9 cellular contexts compared by ENCODE assay signal in the genomic region with DNA sequence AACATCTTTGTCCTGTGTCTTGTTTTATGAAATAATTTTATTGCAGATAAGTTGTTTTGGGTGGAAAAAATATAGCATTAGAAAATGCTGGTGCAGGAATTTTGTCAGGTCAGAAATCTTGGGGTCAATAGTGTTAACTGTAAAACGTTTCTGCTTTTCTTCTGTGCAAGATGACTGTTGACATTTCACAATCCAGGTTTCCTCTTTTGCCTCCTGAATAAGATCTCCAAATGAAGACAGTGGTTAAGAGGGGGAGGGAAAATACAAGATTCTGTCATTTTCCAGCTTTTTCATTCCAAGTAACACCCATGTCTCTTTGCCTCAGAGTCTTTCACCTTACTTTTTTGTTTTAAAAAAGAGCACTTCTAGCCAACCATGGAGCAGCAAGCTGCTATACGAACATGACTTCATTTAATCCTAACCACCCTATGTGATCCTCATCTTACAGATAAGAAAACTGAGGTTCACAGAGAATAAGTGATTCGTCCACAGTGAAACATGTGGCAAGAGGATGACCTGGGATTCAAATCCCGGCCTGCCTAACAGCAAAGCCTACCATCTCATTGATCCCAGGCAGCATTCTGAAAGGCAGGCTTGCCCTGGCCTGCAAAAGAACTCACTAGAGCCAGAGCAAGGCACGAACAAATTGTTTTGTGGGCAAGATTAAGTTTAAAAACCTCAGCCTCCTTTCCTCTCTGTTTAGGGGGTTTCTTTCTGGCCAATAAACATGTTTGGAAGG. TPM values are rescaled to one million over a fixed set of nuclear protein-coding genes. Genes with fewer than 3 reads are reported as not detected.
DNase-seq lines count a peak whose midpoint lies in the region; TF ChIP-seq lines count a peak whose summit lies in the region.
"Had no signal": no experiment of that assay in that cellular context is flagged by ENCODE, and none has a peak within 500 bp of the region (broad histone marks: within the 10 kb centered on the region; RNA-seq: fewer than 3 reads in every experiment).

No MANE protein-coding gene starts in this region.

- no peaks in the 10 kb centered on the region for H3K27me3 Mint-ChIP-seq in endothelial cell (ENCODE audit: unreplicated experiment)

- TF ChIP-seq POLR2A in NB4 (IDR thresholded peaks at IDR 0.05; ENCODE audit: extremely low read depth, insufficient read length), result no peak

- H3K14ac ChIP-seq in neuronal stem cell (ENCODE audit: low read length), result no peak overlapping the region

- no peak overlapping the region for H2BK5ac ChIP-seq in neuronal stem cell (ENCODE audit: low read length)

- no peak overlapping the region for H3K4me3 Mint-ChIP-seq in endothelial cell (ENCODE audit: unreplicated experiment)

- peak overlapping the region; percentile 81 for H2AFZ ChIP-seq in neuronal stem cell (ENCODE audit: low read length)

- no peaks in the 10 kb centered on the region for H3K79me1 ChIP-seq in neuronal stem cell (ENCODE audit: low read depth, low read length)

- no CpG with 5 or more reads among the region's 5 CpGs for WGBS in neuronal stem cell (ENCODE audit: extremely low coverage in 2 of 2, insufficient read length in 2 of 2, insufficient replicate concordance in 1 of 2), 2 donors

- no peak overlapping the region for H2BK120ac ChIP-seq in neuronal stem cell (ENCODE audit: low read depth, low read length)

- no peaks in the 10 kb centered on the region for H3K36me3 ChIP-seq in neuronal stem cell (replicated peaks in 1 of 2; ENCODE audit: control insufficient read depth in 2 of 2, insufficient read depth in 2 of 2, low read length in 2 of 2)

- H3K4ac ChIP-seq in neuronal stem cell (ENCODE audit: low read length), result no peak overlapping the region

- peak overlapping the region in 55 of 59 donors; percentile 3 to 89 (median 70) for H3K27ac ChIP-seq in dorsolateral prefrontal cortex
- H3K27ac ChIP-seq in neuronal stem cell (replicated peaks; ENCODE audit: low read length), result peak overlapping the region; percentile 5

- peaks cover 2 to 14% of the 10 kb centered on the region in 2 donors for H3K4me1 ChIP-seq in neuronal stem cell (ENCODE audit: control insufficient read depth in 2 of 2, insufficient read depth in 1 of 2, low read depth in 1 of 2, low read length in 2 of 2)

- H4K8ac ChIP-seq in neuronal stem cell (ENCODE audit: low read depth, low read length), result no peak overlapping the region

- H2BK12ac ChIP-seq in neuronal stem cell (ENCODE audit: low read length), result no peak overlapping the region

- H3K4me1 Mint-ChIP-seq in endothelial cell (ENCODE audit: unreplicated experiment), result no peaks in the 10 kb centered on the region

- H4K91ac ChIP-seq in neuronal stem cell (ENCODE audit: low read depth, low read length, poor library complexity), result no peak overlapping the region

- no peak for TF ChIP-seq CTCF in NB4 (IDR thresholded peaks at IDR 0.05; ENCODE audit: low read depth, low read length)
- no peak for TF ChIP-seq CTCF in dorsolateral prefrontal cortex (IDR thresholded peaks at IDR 0.05 in 54 of 56, conservative IDR thresholded peaks at IDR 0.05 in 2 of 56; ENCODE audit: low read depth in 1 of 56, partially characterized antibody in 56 of 56)
- no peak for TF ChIP-seq CTCF in endothelial cell (IDR thresholded peaks at IDR 0.05; ENCODE audit: unreplicated experiment)

- H3K27ac Mint-ChIP-seq in endothelial cell (ENCODE audit: unreplicated experiment), result no peak overlapping the region

- no peaks in the 10 kb centered on the region for H3K9me3 Mint-ChIP-seq in endothelial cell (ENCODE audit: unreplicated experiment)

- H2AK5ac ChIP-seq in neuronal stem cell (ENCODE audit: low read depth, low read length), result no peak overlapping the region

- H3K9me3 ChIP-seq in neuronal stem cell (replicated peaks in 1 of 2; ENCODE audit: control insufficient read depth in 2 of 2, insufficient read depth in 1 of 2, low read depth in 1 of 2, low read length in 2 of 2), result no peaks in the 10 kb centered on the region

- intact Hi-C loops in dorsolateral prefrontal cortex (cut with DNase I), result no loop called here

- no peak overlapping the region for H3K23ac ChIP-seq in neuronal stem cell (ENCODE audit: low read depth, low read length, poor library complexity)

- no peak overlapping the region for H3K4me2 ChIP-seq in neuronal stem cell (ENCODE audit: insufficient read depth, low read length, poor library complexity, severe bottlenecking)

- H3K27me3 ChIP-seq in dorsolateral prefrontal cortex (no peaks in the 10 kb centered on the region), neuronal stem cell (ENCODE audit: control insufficient read depth in 3 of 3, insufficient read depth in 3 of 3, low read depth in 1 of 3, low read length in 3 of 3) (no peaks in the 10 kb centered on the region)

- H3K18ac ChIP-seq in neuronal stem cell (ENCODE audit: low read length), result no peak overlapping the region

- no peaks in the 10 kb centered on the region for H3K36me3 Mint-ChIP-seq in endothelial cell (ENCODE audit: low read depth, unreplicated experiment)

- DNase-seq in GF-D8 (lab: John Stamatoyannopoulos, UW) (peak; percentile 86), NB4 (ENCODE audit: low read depth) (peak; percentile 91), dorsolateral prefrontal cortex (no peak), neuronal stem cell (ENCODE audit: low spot score) (no peak), SHP77 (lab: John Stamatoyannopoulos, UW) (no peak), DMS79 treated with DMSO at 0.1 percent for 48 hours (lab: John Stamatoyannopoulos, UW) (no peak), endothelial cell (ENCODE audit: low spot score) (no peak), NCI-H1417 (lab: John Stamatoyannopoulos, UW) (no peak)
- DNase-seq: SHP77 treated with DMSO at 0.1 percent for 48 hours had no signal

- peak overlapping the region; percentile 98 for H3K4me3 ChIP-seq in NB4 (ENCODE audit: low read depth, low read length)
- H3K4me3 ChIP-seq in dorsolateral prefrontal cortex, result peak overlapping the region in 24 of 59 donors; percentile 0 to 54 (median 22)
- peak overlapping the region in 1 of 2 donors; percentile 4 for H3K4me3 ChIP-seq in neuronal stem cell (ENCODE audit: low read length in 2 of 2)

- no peak overlapping the region for H3K9ac ChIP-seq in neuronal stem cell (ENCODE audit: low read depth, low read length, poor library complexity)

- H2BK15ac ChIP-seq in neuronal stem cell (ENCODE audit: low read length), result no peak overlapping the region

RNA-seq across cellular contexts. Expression of gene PLEK, which starts 3.0 kb away (rescaled TPM):
- total RNA-seq in dorsolateral prefrontal cortex (10 to 100 TPM in 3 of 120 experiments, 1 to 10 TPM in 116, under 1 TPM in 1; 0.60 to 11.5 (median 3.4) TPM), endothelial cell (ENCODE audit: unreplicated experiment) (not detected)
- polyA plus RNA-seq in neuronal stem cell (2013, experiment 1 of 2), result 0.01 TPM
- 0.04 TPM for polyA plus RNA-seq in neuronal stem cell (2013, experiment 2 of 2)

RNA-seq across cellular contexts. Expression of gene CNRIP1, which starts 48.3 kb away (rescaled TPM):
- 100 to 1,000 TPM in 55 of 120 experiments, 10 to 100 TPM in 65; 48.6 to 133 (median 99.0) TPM for total RNA-seq in dorsolateral prefrontal cortex
- polyA plus RNA-seq in neuronal stem cell (2013, experiment 1 of 2), result 5.9 TPM
- 5.9 TPM for polyA plus RNA-seq in neuronal stem cell (2013, experiment 2 of 2)
- 21.8 TPM for total RNA-seq in endothelial cell (ENCODE audit: unreplicated experiment)

Comparison
In these comparisons a context has a peak if more than half of its experiments do, and no peak if none do; other contexts are left out.
1. DNase-seq: peak in GF-D8 (single experiment) and NB4 (single experiment); none in dorsolateral prefrontal cortex (0 of 10), neuronal stem cell (single experiment), SHP77 (0 of 2), DMS79 treated with DMSO at 0.1 percent for 48 hours (single experiment), endothelial cell (single experiment) and NCI-H1417 (0 of 3).